8 cellular contexts compared by ENCODE assay signal in genomic region chr1:221317537-221317936, GRCh38.
"Had no signal": no experiment of that assay in that cellular context is flagged by ENCODE, and none has a peak within 500 bp of the region (broad histone marks: within the 10 kb centered on the region; RNA-seq: fewer than 3 reads in every experiment).

No MANE protein-coding gene starts in this region.

- H3K4me3 ChIP-seq: GM12878 had no signal

- DNase-seq: GDM1, GF-D8 had no signal

- FAIRE-seq: G401.6, GM12878, GM12891, GM12892, GM18507, GM19239 had no signal

- ATAC-seq: GM12878 had no signal
